8 cellular contexts compared by ENCODE assay signal in the genomic region with DNA sequence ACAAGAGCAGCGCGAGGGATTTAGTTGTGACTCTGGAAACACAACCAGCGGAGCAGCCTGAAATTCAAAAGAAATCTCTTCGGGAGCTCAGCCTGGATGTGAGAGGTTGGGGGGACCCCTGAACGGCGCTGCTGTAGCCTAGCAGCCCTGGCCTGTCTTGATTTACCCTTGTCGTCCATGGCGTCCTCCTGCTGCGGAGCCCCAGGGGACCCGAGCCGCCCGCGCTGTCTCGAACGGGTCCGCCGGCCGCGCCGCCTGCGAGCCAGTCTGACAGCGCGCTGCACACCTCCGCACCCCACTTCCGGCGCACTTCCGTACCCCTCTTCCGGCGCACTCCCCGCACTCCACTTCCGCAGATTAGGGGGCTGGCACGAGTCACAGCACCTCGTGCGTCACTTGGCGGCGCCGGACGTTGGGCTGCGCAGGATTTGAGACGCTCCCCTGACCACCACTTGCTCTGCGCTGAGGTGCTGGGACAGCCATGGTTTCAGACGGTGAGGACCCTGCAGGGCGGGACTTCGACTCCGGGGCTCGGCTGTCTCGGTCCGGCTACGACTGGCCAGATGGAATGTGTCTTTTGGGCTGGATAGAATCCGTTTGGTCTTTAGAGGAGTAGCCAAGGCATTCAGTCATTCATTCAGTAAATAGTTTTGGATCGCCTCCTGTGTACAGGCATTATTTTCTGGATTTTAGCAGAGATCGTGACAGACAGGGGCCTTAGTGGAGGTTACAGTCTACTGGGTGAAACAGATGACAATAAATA. TPM values are rescaled to one million over a fixed set of nuclear protein-coding genes. Genes with fewer than 3 reads are reported as not detected.
DNase-seq lines count a peak whose midpoint lies in the region; ATAC-seq and TF ChIP-seq lines count a peak whose summit lies in the region.

Gene EIF2B1 (minus strand): TSS at position 308 of the 763 bp plus-strand sequence. CDS start 129 bp downstream, at position 179.
Gene GTF2H3 (plus strand): TSS at position 451 of the 763 bp plus-strand sequence. CDS start 31 bp downstream, at position 482.

- DNase-seq in DMS 273 (lab: John Stamatoyannopoulos, UW; ENCODE audit: unreplicated experiment): peak; percentile 98
- DNase-seq in IMR-90: peak; percentile 96
- DNase-seq in OCI-M1 (lab: John Stamatoyannopoulos, UW): peak; percentile 98
- DNase-seq in activated T-cell treated with anti-CD3 and anti-CD28 coated beads for 24 hours (ENCODE audit: low read depth): peak; percentile 98
- peak; percentile 97 for DNase-seq in epidermal melanocyte (ENCODE audit: insufficient read length, low spot score)
- peak; percentile 91 to 92 for DNase-seq in stimulated activated CD8-positive, alpha-beta memory T cell treated with anti-CD3 and anti-CD28 coated beads, Interleukin-4, amount 100 ng/mL, for 1 hour (ENCODE audit: low read depth in 2 of 2, low spot score in 1 of 2)

- POLR2A ChIA-PET in IMR-90 (lab: Charles Lee; ENCODE audit: unreplicated experiment): no interaction called here

- peak within 1 kb of the TSS; percentile 85; the same call in 1 of the 2 replicates for H3K23ac ChIP-seq in IMR-90 (ENCODE audit: low read depth, low read length)

- peak within 1 kb of the TSS; percentile 95 for H3K14ac ChIP-seq in IMR-90 (replicated peaks; ENCODE audit: low read depth, low read length)

- intact Hi-C loops in IMR-90 (cut with micrococcal nuclease): no loop called here

- no peaks in the 10 kb centered on the region for H4K20me1 ChIP-seq in IMR-90 (ENCODE audit: insufficient read depth, low read length)

- no peak for TF ChIP-seq CTCF in IMR-90 (conservative IDR thresholded peaks at IDR 0.05; ENCODE audit: low read depth, low read length)

- H3K9me3 ChIP-seq in IMR-90 (ENCODE audit: control insufficient read depth, insufficient read depth, low read length) (no peaks in the 10 kb centered on the region), mononuclear cell (ENCODE audit: low read depth, low read length) (no peaks in the 10 kb centered on the region)

- peak within 1 kb of the TSS; percentile 52 for H2BK5ac ChIP-seq in IMR-90 (ENCODE audit: low read depth, low read length, poor library complexity, severe bottlenecking)

- in situ Hi-C loops in IMR-90 (cut with MboI; ENCODE audit: low sequenced_read_pairs): no loop called here

- ATAC-seq in GM21528 (IDR thresholded peaks at IDR 0.05; ENCODE audit: low FRiP score, unreplicated experiment) (peak; percentile 95), IMR-90 (ENCODE audit: low read depth) (peak; percentile 99)

- dilution Hi-C loops in IMR-90 (cut with HindIII; ENCODE audit: low sequenced_read_pairs, unreplicated experiment): no loop called here

- H2AFZ ChIP-seq in IMR-90 (replicated peaks; ENCODE audit: low read length, poor library complexity): peak within 1 kb of the TSS; percentile 90

- no peak within 1 kb of the TSS for H2BK20ac ChIP-seq in IMR-90 (ENCODE audit: low read depth, low read length)

- peak within 1 kb of the TSS; percentile 86 for H3K4me2 ChIP-seq in IMR-90 (ENCODE audit: low read depth, low read length)

- peak; percentile 95 for TF ChIP-seq POLR2A in IMR-90 (IDR thresholded peaks at IDR 0.05; ENCODE audit: low read depth, low read length)

- peaks cover 28 to 47% of the 10 kb centered on the region in 2 experiments for H3K79me1 ChIP-seq in IMR-90 (ENCODE audit: low read depth in 1 of 2, low read length in 2 of 2)

- H3K18ac ChIP-seq in IMR-90 (ENCODE audit: low read depth, low read length): no peak within 1 kb of the TSS

- H4K91ac ChIP-seq in IMR-90 (ENCODE audit: insufficient read depth, low read depth, low read length): peak within 1 kb of the TSS; percentile 67

- no peaks in the 10 kb centered on the region for H3K27me3 ChIP-seq in IMR-90 (ENCODE audit: control insufficient read depth, insufficient read depth, low read length)
- no peaks in the 10 kb centered on the region for H3K27me3 ChIP-seq in mononuclear cell (ENCODE audit: insufficient read depth, low read length)

- CTCF ChIA-PET in IMR-90 (lab: Yijun Ruan, JAX): no interaction called here

- no peak for TF ChIP-seq RAD21 in IMR-90 (IDR thresholded peaks at IDR 0.05; ENCODE audit: low read length)

- H4K5ac ChIP-seq in IMR-90 (ENCODE audit: low read depth, low read length): peak within 1 kb of the TSS; percentile 71

- peaks cover 4% of the 10 kb centered on the region for H3K4me1 ChIP-seq in IMR-90 (ENCODE audit: control insufficient read depth, insufficient read depth, low read length)
- H3K4me1 ChIP-seq in mononuclear cell (ENCODE audit: insufficient read depth, low read length): peaks cover 17% of the 10 kb centered on the region

- 0% methylated on average over 30 of the region's 52 CpGs; no CpG with 5 or more reads in 1 of the 2 experiments for WGBS in IMR-90 (ENCODE audit: extremely low coverage in 2 of 2, insufficient read length in 1 of 2), 2 experiments

- peak within 1 kb of the TSS; percentile 17; the same call in 1 of the 2 replicates for H2BK120ac ChIP-seq in IMR-90 (ENCODE audit: low read depth, low read length)

- H3K36me3 ChIP-seq in IMR-90 (ENCODE audit: control insufficient read depth, insufficient read depth, low read length): peaks cover 17% of the 10 kb centered on the region

- peak within 1 kb of the TSS; percentile 81 to 98 for H4K8ac ChIP-seq in IMR-90 (ENCODE audit: low read depth in 2 of 2, low read length in 2 of 2)

- H2AK5ac ChIP-seq in IMR-90 (ENCODE audit: low read depth, low read length): peak within 1 kb of the TSS; percentile 57; the same call in 1 of the 2 replicates

- H2BK15ac ChIP-seq in IMR-90 (ENCODE audit: low read depth, low read length): no peak within 1 kb of the TSS

- H3K9ac ChIP-seq in IMR-90 (ENCODE audit: low read depth, low read length): peak within 1 kb of the TSS; percentile 88

- TSS peak; percentile 89 for BruUV-seq in IMR-90 (replicated peaks; lab: Mats Ljungman, UMichigan)

- H3K27ac ChIP-seq in IMR-90 (ENCODE audit: insufficient read depth, low read length): peak within 1 kb of the TSS; percentile 65

- H3K56ac ChIP-seq in IMR-90 (ENCODE audit: extremely low read depth, insufficient read depth, low read length): peak within 1 kb of the TSS; percentile 82

- peak within 1 kb of the TSS; percentile 89 for H3K4ac ChIP-seq in IMR-90 (ENCODE audit: low read depth, low read length)

- H3K9me1 ChIP-seq in IMR-90 (ENCODE audit: insufficient read depth, low read length): 0 out of 2 replicates have a peak, but pooled peaks cover 3% of the 10 kb centered on the region

- H2AK9ac ChIP-seq in IMR-90 (replicated peaks; ENCODE audit: low read depth, low read length, poor library complexity): peak within 1 kb of the TSS; percentile 86

- H3K4me3 ChIP-seq in IMR-90 (ENCODE audit: insufficient read depth, low read depth, low read length) (peak within 1 kb of the TSS; percentile 77), mononuclear cell (ENCODE audit: low read length) (peak within 1 kb of the TSS; percentile 73)

TF ChIP-seq in IMR-90, 13 proteins besides CTCF, POLR2A, EP300 and RAD21:
- TF ChIP-seq RCOR1 (IDR thresholded peaks at IDR 0.05; ENCODE audit: insufficient replicate concordance, low read length): no peak
- no peak for TF ChIP-seq CEBPB (IDR thresholded peaks at IDR 0.05; ENCODE audit: low read depth, low read length)
- no peak for TF ChIP-seq MAFK (IDR thresholded peaks at IDR 0.05; ENCODE audit: low read depth, low read length)
- peak; percentile 99 for TF ChIP-seq MXI1 (IDR thresholded peaks at IDR 0.05; ENCODE audit: borderline replicate concordance, low read depth, low read length)
- peak; percentile 66 for TF ChIP-seq USF2 (IDR thresholded peaks at IDR 0.05; ENCODE audit: low read depth, low read length)
- TF ChIP-seq FOS (IDR thresholded peaks at IDR 0.05; ENCODE audit: low read depth, low read length): 0 out of 2 replicates have a peak, but pooled peaks have one; percentile 13
- TF ChIP-seq CHD1 (IDR thresholded peaks at IDR 0.05; ENCODE audit: low read depth, low read length): no peak
- no peak for TF ChIP-seq SMC3 (IDR thresholded peaks at IDR 0.05; ENCODE audit: low read depth, low read length)
- no peak for TF ChIP-seq NFE2L2 (IDR thresholded peaks at IDR 0.05; ENCODE audit: low read depth, low read length)
- TF ChIP-seq RFX5 (IDR thresholded peaks at IDR 0.05; ENCODE audit: low read depth, low read length): no peak
- peak; percentile 95 for TF ChIP-seq MAZ (IDR thresholded peaks at IDR 0.05; ENCODE audit: borderline replicate concordance, low read depth, low read length)
- peak; percentile 87 for TF ChIP-seq BHLHE40 (IDR thresholded peaks at IDR 0.05; ENCODE audit: low read depth, low read length)
- TF ChIP-seq, protein P1, sequence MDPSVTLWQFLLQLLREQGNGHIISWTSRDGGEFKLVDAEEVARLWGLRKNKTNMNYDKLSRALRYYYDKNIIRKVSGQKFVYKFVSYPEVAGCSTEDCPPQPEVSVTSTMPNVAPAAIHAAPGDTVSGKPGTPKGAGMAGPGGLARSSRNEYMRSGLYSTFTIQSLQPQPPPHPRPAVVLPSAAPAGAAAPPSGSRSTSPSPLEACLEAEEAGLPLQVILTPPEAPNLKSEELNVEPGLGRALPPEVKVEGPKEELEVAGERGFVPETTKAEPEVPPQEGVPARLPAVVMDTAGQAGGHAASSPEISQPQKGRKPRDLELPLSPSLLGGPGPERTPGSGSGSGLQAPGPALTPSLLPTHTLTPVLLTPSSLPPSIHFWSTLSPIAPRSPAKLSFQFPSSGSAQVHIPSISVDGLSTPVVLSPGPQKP (IDR thresholded peaks at IDR 0.05; ENCODE audit: borderline replicate concordance, low read depth, low read length): peak; percentile 67; the same call in 1 of the 2 replicates

RNA-seq across cellular contexts. Expression of gene EIF2B1, which starts in this region (rescaled TPM):
- total RNA-seq in IMR-90 (2012; rRNA removed) (33.9 and 40.5 TPM in 2 replicates), mononuclear cell (34.3 TPM)
- 39.3 and 45.9 TPM in 2 replicates for polyA plus RNA-seq in IMR-90 (2012; rRNA removed)
- polyA plus RNA-seq in IMR-90 (2012; cell fraction: cytosol; rRNA removed): 36.5 and 41.9 TPM in 2 replicates
- polyA plus RNA-seq in IMR-90 (2012; cell fraction: nucleus; rRNA removed; ENCODE audit: low replicate concordance): 37.3 and 78.2 TPM in 2 replicates

RNA-seq across cellular contexts. Expression of gene GTF2H3, which starts in this region (rescaled TPM):
- total RNA-seq in IMR-90 (2012; rRNA removed) (53.0 and 80.3 TPM in 2 replicates), mononuclear cell (27.0 TPM)
- polyA plus RNA-seq in IMR-90 (2012; rRNA removed): 19.9 and 22.2 TPM in 2 replicates
- polyA plus RNA-seq in IMR-90 (2012; cell fraction: cytosol; rRNA removed): 4.8 and 14.2 TPM in 2 replicates
- polyA plus RNA-seq in IMR-90 (2012; cell fraction: nucleus; rRNA removed; ENCODE audit: low replicate concordance): 4.2 and 17.1 TPM in 2 replicates

Comparison
In these comparisons a context has a peak if more than half of its experiments do, and no peak if none do; other contexts are left out.
1. Peak in every context shown above with its lines: DNase-seq, ATAC-seq, H3K4me3 ChIP-seq and H3K27ac ChIP-seq.